In the genomic region with DNA sequence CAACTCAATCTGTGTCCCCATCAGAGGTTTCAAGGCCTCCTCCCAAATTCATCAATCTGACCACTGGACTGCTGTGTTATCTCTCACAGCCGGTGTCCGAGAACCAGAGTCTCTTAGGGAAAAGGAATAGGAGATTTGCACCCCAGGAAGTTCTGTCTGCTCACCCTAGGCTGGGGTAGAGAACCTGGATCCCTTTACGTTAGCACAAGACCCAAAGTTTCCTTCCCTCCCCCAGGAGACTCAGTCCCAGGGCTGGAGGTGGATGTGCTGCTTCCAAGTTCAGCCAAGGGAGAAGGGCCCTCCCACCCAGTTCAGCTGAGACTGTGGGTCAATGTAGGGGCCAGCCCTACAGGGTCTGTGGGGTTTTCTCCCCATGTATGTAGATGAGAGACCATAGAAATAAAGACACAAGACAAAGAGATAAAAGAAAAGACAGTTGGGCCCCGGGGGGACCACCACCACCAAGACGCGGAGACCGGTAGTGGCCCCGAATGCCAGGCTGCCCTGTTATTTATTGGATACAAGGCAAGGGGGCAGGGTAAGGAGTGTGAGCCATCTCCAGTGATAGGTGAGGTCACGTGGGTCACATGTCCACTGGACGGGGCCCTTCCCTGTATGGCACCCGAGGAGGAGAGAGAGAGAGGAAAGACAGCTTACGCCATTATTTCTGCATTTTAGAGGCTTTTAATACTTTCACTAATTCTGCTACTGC, we compare ENCODE assay signal across 8 cellular contexts. TPM values are rescaled to one million over a fixed set of nuclear protein-coding genes. Genes with fewer than 3 reads are reported as not detected.
DNase-seq lines count a peak whose midpoint lies in the region; ATAC-seq lines count a peak whose summit lies in the region.

No MANE protein-coding gene starts in this region.

- ATAC-seq in activated T-cell treated with anti-CD3 and anti-CD28 coated beads, Interleukin-2, amount 50 U/mL, for 4 hours = peak in 1 of 2 donors; percentile 19
- ATAC-seq in T-cell (replicated peaks in 1 of 4) (no peak), HG02642 (IDR thresholded peaks at IDR 0.05; ENCODE audit: poor library complexity, unreplicated experiment) (no peak)
- no peak for ATAC-seq in stimulated activated memory B cell treated with anti-CD40 and anti-IgM and Interleukin-4, amounts not matched to agents 10 μg/mL and 1 μg/mL and 100 μg/mL, for 72 hours

- DNase-seq in activated T-cell treated with anti-CD3 and anti-CD28 coated beads, Interleukin-2, amount 50 U/mL, for 4 hours = no peak
- DNase-seq in activated T-cell treated with anti-CD3 and anti-CD28 coated beads for 4 hours (no peak), T-cell (no peak), immature natural killer cell (no peak), NCI-H446 treated with DMSO at 0.1 percent for 48 hours (lab: John Stamatoyannopoulos, UW) (no peak), Ammon's horn (ENCODE audit: low spot score) (no peak)

- H3K36me3 Mint-ChIP-seq in activated T-cell treated with anti-CD3 and anti-CD28 coated beads, Interleukin-2, amount 50 U/mL, for 4 hours (ENCODE audit: insufficient read depth) = no peaks in the 10 kb centered on the region
- no peaks in the 10 kb centered on the region for H3K36me3 Mint-ChIP-seq in T-cell
- no peaks in the 10 kb centered on the region for H3K36me3 Mint-ChIP-seq in immature natural killer cell
- no peaks in the 10 kb centered on the region for H3K36me3 Mint-ChIP-seq in stimulated activated memory B cell treated with anti-CD40 and anti-IgM and Interleukin-4, amounts not matched to agents 10 μg/mL and 1 μg/mL and 100 μg/mL, for 72 hours

- peak overlapping the region; percentile 56 for H3K4me3 Mint-ChIP-seq in activated T-cell treated with anti-CD3 and anti-CD28 coated beads, Interleukin-2, amount 50 U/mL, for 4 hours
- H3K4me3 Mint-ChIP-seq in T-cell (peak overlapping the region; percentile 39 to 69 (median 47)), immature natural killer cell (peak overlapping the region; percentile 38 to 71 (median 64))
- peak overlapping the region; percentile 54 for H3K4me3 Mint-ChIP-seq in stimulated activated memory B cell treated with anti-CD40 and anti-IgM and Interleukin-4, amounts not matched to agents 10 μg/mL and 1 μg/mL and 100 μg/mL, for 72 hours

- H3K27ac Mint-ChIP-seq in T-cell = peak overlapping the region; percentile 72 to 79
- H3K27ac Mint-ChIP-seq in immature natural killer cell = peak overlapping the region; percentile 9 to 81 (median 61)
- H3K27ac Mint-ChIP-seq in stimulated activated memory B cell treated with anti-CD40 and anti-IgM and Interleukin-4, amounts not matched to agents 10 μg/mL and 1 μg/mL and 100 μg/mL, for 72 hours = peak overlapping the region; percentile 73

- CTCF ChIA-PET in T-cell (lab: Charles Lee) = interaction anchor here in 1 of 2 donors (1.2 kb wide), 1 partner anchor 15 kb away, joined by 4 read pairs; no protein-coding TSS in a partner anchor

- POLR2A ChIA-PET in T-cell (lab: Charles Lee) = no interaction called here

- H3K9me3 Mint-ChIP-seq in activated T-cell treated with anti-CD3 and anti-CD28 coated beads, Interleukin-2, amount 50 U/mL, for 4 hours = no peaks in the 10 kb centered on the region
- no peaks in the 10 kb centered on the region for H3K9me3 Mint-ChIP-seq in T-cell
- H3K9me3 Mint-ChIP-seq in immature natural killer cell = no peaks in the 10 kb centered on the region
- no peaks in the 10 kb centered on the region for H3K9me3 Mint-ChIP-seq in stimulated activated memory B cell treated with anti-CD40 and anti-IgM and Interleukin-4, amounts not matched to agents 10 μg/mL and 1 μg/mL and 100 μg/mL, for 72 hours

- H3K27me3 Mint-ChIP-seq in activated T-cell treated with anti-CD3 and anti-CD28 coated beads, Interleukin-2, amount 50 U/mL, for 4 hours (ENCODE audit: low read depth) = no peaks in the 10 kb centered on the region
- H3K27me3 Mint-ChIP-seq in T-cell = no peaks in the 10 kb centered on the region
- peaks cover 0 to 25% (median 3%) of the 10 kb centered on the region in 3 donors for H3K27me3 Mint-ChIP-seq in immature natural killer cell (ENCODE audit: low read depth in 3 of 3)
- peaks cover 26% of the 10 kb centered on the region for H3K27me3 Mint-ChIP-seq in stimulated activated memory B cell treated with anti-CD40 and anti-IgM and Interleukin-4, amounts not matched to agents 10 μg/mL and 1 μg/mL and 100 μg/mL, for 72 hours

- H3K4me1 Mint-ChIP-seq in activated T-cell treated with anti-CD3 and anti-CD28 coated beads, Interleukin-2, amount 50 U/mL, for 4 hours (ENCODE audit: low read depth) = peaks cover 8% of the 10 kb centered on the region
- H3K4me1 Mint-ChIP-seq in T-cell (peaks cover 9 to 11% (median 9%) of the 10 kb centered on the region in 3 donors), immature natural killer cell (peaks cover 13 to 20% of the 10 kb centered on the region in 2 donors)
- H3K4me1 Mint-ChIP-seq in stimulated activated memory B cell treated with anti-CD40 and anti-IgM and Interleukin-4, amounts not matched to agents 10 μg/mL and 1 μg/mL and 100 μg/mL, for 72 hours = peaks cover 9% of the 10 kb centered on the region

RNA-seq across cellular contexts. Expression of a gene that starts 22.7 kb away (rescaled TPM):
- total RNA-seq in activated T-cell treated with anti-CD3 and anti-CD28 coated beads, Interleukin-2, amount 50 U/mL, for 4 hours = not detected
- not detected for total RNA-seq in T-cell
- not detected for polyA plus RNA-seq in immature natural killer cell

RNA-seq across cellular contexts. Expression of a gene that starts 30.4 kb away (rescaled TPM):
- total RNA-seq in activated T-cell treated with anti-CD3 and anti-CD28 coated beads, Interleukin-2, amount 50 U/mL, for 4 hours = 10 to 100 TPM in 1 of 3 donors, 1 to 10 TPM in 2; 9.8 to 12.0 (median 9.9) TPM
- total RNA-seq in T-cell = 10 to 100 TPM in 3 of 5 donors, 1 to 10 TPM in 2; 3.1 to 16.9 (median 12.8) TPM
- 1 to 10 TPM; 1.7 to 4.5 (median 2.4) TPM for polyA plus RNA-seq in immature natural killer cell

RNA-seq across cellular contexts. Expression of a gene that starts 52.9 kb away (rescaled TPM):
- total RNA-seq in activated T-cell treated with anti-CD3 and anti-CD28 coated beads, Interleukin-2, amount 50 U/mL, for 4 hours = under 1 TPM in 2 of 3 donors, not detected in 1; 0.18 to 0.57 TPM
- under 1 TPM in 1 of 5 donors, not detected in 4; 0.38 TPM for total RNA-seq in T-cell
- under 1 TPM in 1 of 3 donors, not detected in 2; 0.13 TPM for polyA plus RNA-seq in immature natural killer cell
